ENCODE assay signal across 1 cellular context in genomic region chrX:31200430-31200829, GRCh38.
TF ChIP-seq lines count a peak whose summit lies in the region.

No MANE protein-coding gene starts in this region.

TF ChIP-seq in GM23338, 12 proteins besides CTCF, POLR2A, EP300 and RAD21 (continued from another document):
- TF ChIP-seq ETS1 (IDR thresholded peaks at IDR 0.05) (no peak), REST (IDR thresholded peaks at IDR 0.05; ENCODE audit: unreplicated experiment) (no peak), EZH2phosphoT487 (IDR thresholded peaks at IDR 0.05; ENCODE audit: unreplicated experiment) (no peak), CREB1 (CRISPR knock-in tag; IDR thresholded peaks at IDR 0.05; ENCODE audit: low read depth) (no peak), POLR2AphosphoS5 (IDR thresholded peaks at IDR 0.05; ENCODE audit: low read depth) (no peak), STAT1 (IDR thresholded peaks at IDR 0.05; ENCODE audit: unreplicated experiment) (no peak), ZNF114 (CRISPR knock-in tag; IDR thresholded peaks at IDR 0.05) (no peak), EZH2 (IDR thresholded peaks at IDR 0.05; ENCODE audit: low read depth, unreplicated experiment) (no peak)
